27 cellular contexts compared by ENCODE assay signal in genomic region chr5:72641164-72641563, GRCh38.
"Had no signal": no experiment of that assay in that cellular context is flagged by ENCODE, and none has a peak within 500 bp of the region (broad histone marks: within the 10 kb centered on the region; RNA-seq: fewer than 3 reads in every experiment).

No MANE protein-coding gene starts in this region.

- H3K4me3 ChIP-seq: stomach, suprapubic skin, testis, thoracic aorta, thyroid gland, tibial artery, tibial nerve, transverse colon, upper lobe of left lung, upper lobe of right lung, uterus, vagina had no signal

- H3K27ac ChIP-seq: stomach, suprapubic skin, testis, thoracic aorta, thyroid gland, tibial artery, tibial nerve, upper lobe of left lung, upper lobe of right lung, uterus, vagina had no signal

- DNase-seq: stimulated activated CD4-positive, alpha-beta T cell treated with anti-CD3 and anti-CD28 coated beads, Interleukin-2, amount 100 ng/mL, for 48 hours; stimulated activated CD4-positive, alpha-beta T cell treated with anti-CD3 and anti-CD28 coated beads, Interleukin-4, amount 100 ng/mL, for 1 hour; stimulated activated CD4-positive, alpha-beta T cell treated with anti-CD3 and anti-CD28 coated beads, Interleukin-4, amount 100 ng/mL, for 24 hours; stimulated activated CD4-positive, alpha-beta T cell treated with anti-CD3 and anti-CD28 coated beads, Interleukin-4, amount 100 ng/mL, for 4 hours; stimulated activated CD8-positive, alpha-beta memory T cell treated with anti-CD3 and anti-CD28 coated beads, Interleukin-4, amount 100 ng/mL, for 48 hours; stimulated activated naive B cell treated with anti-CD40 and anti-IgM and Interleukin-4, amounts not matched to agents 10 μg/mL and 1 μg/mL and 100 μg/mL, for 72 hours; stimulated activated naive CD4-positive, alpha-beta T cell; stimulated activated naive CD4-positive, alpha-beta T cell treated with Interleukin-2 at 50 U/mL for 16 hours; stimulated activated naive CD8-positive, alpha-beta T cell treated with anti-CD3 and anti-CD28 coated beads, Interleukin-15, amount 100 ng/mL, for 72 hours; stimulated activated naive CD8-positive, alpha-beta T cell treated with anti-CD3 and anti-CD28 coated beads, Interleukin-15, Interleukin-2, amounts not matched to agents 100 U/mL and 50 U/mL, for 24 hours; stomach; substantia nigra; testis; thyroid gland; tibial artery; transverse colon; trophoblast cell; upper lobe of left lung; upper lobe of right lung; uterus had no signal

- H3K4me1 ChIP-seq: stomach, suprapubic skin, testis, thyroid gland, tibial artery, tibial nerve, upper lobe of left lung, upper lobe of right lung, vagina had no signal

- ATAC-seq: stimulated activated effector memory CD8-positive, alpha-beta T cell treated with anti-CD3 and anti-CD28 coated beads, Interleukin-12 subunit alpha, Interleukin-12 subunit beta, amount 100 ng/mL, for 72 hours; stimulated activated memory B cell treated with anti-CD40 and anti-IgM and Interleukin-4, amounts not matched to agents 10 μg/mL and 1 μg/mL and 100 μg/mL, for 72 hours; stimulated activated naive B cell treated with anti-CD40 and anti-IgM and Interleukin-4, amounts not matched to agents 10 μg/mL and 1 μg/mL and 100 μg/mL, for 72 hours; stimulated activated naive CD8-positive, alpha-beta T cell treated with anti-CD3 and anti-CD28 coated beads, Interleukin-15, amount 100 ng/mL, for 72 hours; stimulated activated naive CD8-positive, alpha-beta T cell treated with anti-CD3 and anti-CD28 coated beads, Interleukin-15, Interleukin-2, amounts not matched to agents 100 U/mL and 50 U/mL, for 24 hours; upper lobe of right lung had no signal

- H3K27me3 ChIP-seq: stomach, suprapubic skin, testis, thyroid gland, tibial artery, tibial nerve, transverse colon, upper lobe of left lung, upper lobe of right lung, uterus, vagina had no signal

- H3K36me3 ChIP-seq: stomach, suprapubic skin, thoracic aorta, thyroid gland, tibial artery, tibial nerve, transverse colon, upper lobe of left lung, upper lobe of right lung, uterus, vagina had no signal

- FAIRE-seq: urothelium cell line had no signal

- H3K9me3 ChIP-seq: stomach, suprapubic skin, testis, thoracic aorta, thyroid gland, tibial artery, tibial nerve, transverse colon, upper lobe of left lung, upper lobe of right lung, uterus, vagina had no signal
